ENCODE assay signal across 8 cellular contexts in genomic region chrX:154369453-154370299, GRCh38. TPM values are rescaled to one million over a fixed set of nuclear protein-coding genes. Genes with fewer than 3 reads are reported as not detected.
DNase-seq lines count a peak whose midpoint lies in the region; ATAC-seq, FAIRE-seq and TF ChIP-seq lines count a peak whose summit lies in the region.

No MANE protein-coding gene starts in this region.

- H3K4me2 ChIP-seq in GM12878 (ENCODE audit: control insufficient read depth, insufficient read depth), result peak overlapping the region; percentile 62

- TF ChIP-seq POLR2A in GM12878 (IDR thresholded peaks at IDR 0.05; ENCODE audit: low read depth, low read length) (peak; percentile 11; the same call in 1 of the 2 replicates), sigmoid colon (IDR thresholded peaks at IDR 0.05) (peak in 1 of 2 donors; percentile 49)

- H4K20me1 ChIP-seq in GM12878 (ENCODE audit: control insufficient read depth, insufficient read depth), result no peaks in the 10 kb centered on the region

- no peak for FAIRE-seq in GM12878 (lab: Jason Lieb, UNC)

- peak overlapping the region; percentile 83 for H3K27ac ChIP-seq in KOPT-K1 (ENCODE audit: low read depth, low read length, poor library complexity, severe bottlenecking)
- peak overlapping the region; percentile 80 for H3K27ac ChIP-seq in GM12878 (ENCODE audit: control insufficient read depth, insufficient read depth)
- H3K27ac ChIP-seq in iPS DF 6.9 (ENCODE audit: low read length), result no peak overlapping the region
- peak overlapping the region; percentile 98 to 99 (median 98) for H3K27ac ChIP-seq in sigmoid colon

- DNase-seq in DMS153 treated with DMSO at 0.1 percent for 48 hours (lab: John Stamatoyannopoulos, UW; ENCODE audit: unreplicated experiment), result peak; percentile 9
- DNase-seq in T-helper 2 cell, result peak; percentile 44 to 84 (median 68)
- peak; percentile 25 for DNase-seq in GM12878 (ENCODE audit: low read depth, low spot score)
- no peak for DNase-seq in iPS DF 6.9 (ENCODE audit: low read depth, low spot score)
- peak; percentile 96 for DNase-seq in sigmoid colon

- H3K36me3 ChIP-seq in KOPT-K1 (ENCODE audit: insufficient read depth, low read length) (peaks cover 37% of the 10 kb centered on the region), GM12878 (ENCODE audit: control insufficient read depth in 2 of 2, insufficient read depth in 2 of 2, low read length in 1 of 2) (peaks cover 0 to 24% of the 10 kb centered on the region in 2 experiments; a peak in 3 of 4 replicates), iPS DF 6.9 (ENCODE audit: control insufficient read depth, insufficient read depth, low read length) (peaks cover 36% of the 10 kb centered on the region), sigmoid colon (peaks cover 33 to 59% (median 45%) of the 10 kb centered on the region in 4 donors)

- H3K9me3 ChIP-seq in KOPT-K1 (ENCODE audit: insufficient read depth, low read length, poor library complexity, severe bottlenecking) (no peaks in the 10 kb centered on the region), GM12878 (replicated peaks; ENCODE audit: control insufficient read depth, insufficient read depth, low read length) (no peaks in the 10 kb centered on the region; the same call in 2 of the 3 replicates), iPS DF 6.9 (ENCODE audit: control insufficient read depth, insufficient read depth, low read length) (no peaks in the 10 kb centered on the region), sigmoid colon (no peaks in the 10 kb centered on the region)

- WGBS in GM12878 (ENCODE audit: insufficient coverage, insufficient replicate concordance, low lambda C conversion rate, missing lambda C conversion rate), result 15% methylated on average over 13 of the region's 13 CpGs
- WGBS in iPS DF 6.9 (ENCODE audit: insufficient coverage, insufficient read length), result no CpG with 5 or more reads among the region's 13 CpGs
- WGBS in sigmoid colon, 2 donors, result 19 to 32% methylated on average over 13 of the region's 13 CpGs

- in situ Hi-C loops in GM12878 (cut with MboI), result loop anchor here (5.0 kb wide), 1 partner anchor 437 kb away; no protein-coding TSS in a partner anchor

- H3K79me2 ChIP-seq in GM12878 (ENCODE audit: control insufficient read depth, insufficient read depth, low read length), result peaks cover 35% of the 10 kb centered on the region

- H3K27me3 ChIP-seq in GM12878 (replicated peaks in 1 of 2; ENCODE audit: control insufficient read depth in 2 of 2, insufficient read depth in 2 of 2, low read length in 1 of 2), result no peaks in the 10 kb centered on the region
- no peaks in the 10 kb centered on the region for H3K27me3 ChIP-seq in iPS DF 6.9 (ENCODE audit: control insufficient read depth, insufficient read depth, low read length)
- peaks cover 0 to 5% (median 0%) of the 10 kb centered on the region in 3 donors for H3K27me3 ChIP-seq in sigmoid colon

- TF ChIP-seq CTCF in GM12878 (IDR thresholded peaks at IDR 0.05 in 2 of 3, conservative IDR thresholded peaks at IDR 0.05 in 1 of 3; ENCODE audit: control insufficient read depth in 2 of 3, extremely low read depth in 1 of 3, insufficient read depth in 1 of 3, low read depth in 3 of 3, low read length in 3 of 3), result no peak
- TF ChIP-seq CTCF in sigmoid colon (IDR thresholded peaks at IDR 0.05), result no peak

- intact Hi-C loops in GM12878 (cut with micrococcal nuclease; ENCODE audit: unreplicated experiment), result loop anchor here (1.0 to 10.0 kb wide), 3 partner anchors 10 to 442 kb away; partner anchors contain the start of genes ARHGAP4, ATP6AP1 and EMD
- intact Hi-C loops in sigmoid colon (cut with DNase I), result no loop called here

- TF ChIP-seq EP300 in GM12878 (IDR thresholded peaks at IDR 0.05; ENCODE audit: borderline replicate concordance in 1 of 2, control insufficient read depth in 1 of 2, low read depth in 2 of 2, low read length in 2 of 2) (0 out of 4 replicates have a peak, but pooled peaks of 1 of the 2 experiments have one; percentile 37), sigmoid colon (IDR thresholded peaks at IDR 0.05) (peak in 2 of 4 donors; percentile 58 to 66)

- H3K9ac ChIP-seq in GM12878 (ENCODE audit: control insufficient read depth, insufficient read depth, low read length), result peak overlapping the region; percentile 73

- H3K4me3 ChIP-seq in GM12878 (peak overlapping the region; percentile 88), iPS DF 6.9 (ENCODE audit: low read length) (peak overlapping the region; percentile 100), sigmoid colon (peak overlapping the region; percentile 73 to 80 (median 78))

- peak; percentile 11 for ATAC-seq in GM12878
- no peak for ATAC-seq in HG03045 (IDR thresholded peaks at IDR 0.05; ENCODE audit: unreplicated experiment)
- ATAC-seq in GM19324 (IDR thresholded peaks at IDR 0.05; ENCODE audit: low FRiP score, unreplicated experiment), result no peak

- CTCF ChIA-PET in GM12878 (lab: Yijun Ruan, JAX), result no interaction called here

- RAD21 ChIA-PET in GM12878 (lab: Charles Lee; ENCODE audit: unreplicated experiment), result no interaction called here

- peaks cover 11% of the 10 kb centered on the region for H3K4me1 ChIP-seq in GM12878 (ENCODE audit: control insufficient read depth, insufficient read depth, low read length)
- H3K4me1 ChIP-seq in iPS DF 6.9 (ENCODE audit: control insufficient read depth, insufficient read depth, low read length), result peaks cover 6% of the 10 kb centered on the region
- H3K4me1 ChIP-seq in sigmoid colon, result peaks cover 0 to 46% (median 35%) of the 10 kb centered on the region in 4 donors

- SMC1A ChIA-PET in GM12878 (lab: Charles Lee; ENCODE audit: uncharacterized antibody, unreplicated experiment), result interaction anchor here (0.7 kb wide), 1 partner anchor 8 kb away, joined by 3 read pairs; no protein-coding TSS in a partner anchor

- TSS peak; percentile 58 for BruUV-seq in GM12878 (replicated peaks; lab: Mats Ljungman, UMichigan)

- TF ChIP-seq RAD21 in GM12878 (IDR thresholded peaks at IDR 0.05; ENCODE audit: insufficient read depth, low read depth, low read length), result no peak

- POLR2A ChIA-PET in GM12878 (lab: Charles Lee), result interaction anchor here (0.6 to 1.0 kb wide), 3 partner anchors 8 to 121 kb away, joined by 3 to 7 read pairs (median 4); partner anchors contain the start of gene SLC10A3

- H2AFZ ChIP-seq in GM12878 (ENCODE audit: control insufficient read depth, low read depth, low read length), result no peak overlapping the region

RNA-seq across cellular contexts. Expression of gene FLNA, which starts 4.8 kb away (rescaled TPM):
- total RNA-seq in GM12878 (2013; cell fraction: nucleolus; rRNA removed), result 217 and 245 TPM in 2 replicates
- 379 and 459 TPM in 2 replicates for total RNA-seq in GM12878 (2014; rRNA removed)
- 128 and 137 TPM in 2 replicates for total RNA-seq in GM12878 (2014; rRNA removed; fragmentation: Illumina TruSeq; extraction: Trizol)
- total RNA-seq in GM12878 (2021), result 617 and 643 TPM in 2 replicates
- 75.8 TPM for polyA plus RNA-seq in GM12878 (2011; ENCODE audit: low read depth)
- polyA plus RNA-seq in GM12878 (2011; rRNA removed), result 22.1 and 56.9 TPM in 2 replicates
- polyA plus RNA-seq in GM12878 (2011; cell fraction: cytosol; rRNA removed), result 101 and 120 TPM in 2 replicates
- 466 and 752 TPM in 2 replicates for polyA plus RNA-seq in GM12878 (2011; cell fraction: nucleus; rRNA removed)
- 167 and 174 TPM in 2 replicates for polyA plus RNA-seq in GM12878 (2012)
- polyA plus RNA-seq in GM12878 (2014; fragmentation: Illumina TruSeq; extraction: Trizol), result 52.0 and 174 TPM in 2 replicates
- 10 to 100 TPM in 1 of 2 experiments, 1 to 10 TPM in 1; 5.1 to 30.6 TPM for polyA plus RNA-seq in GM12878 (2014; fragmentation: Nextera tagmentation; extraction: Ambion mirVana)
- 168 and 269 TPM in 2 replicates for polyA plus RNA-seq in GM12878 (2014; rRNA removed)
- 100 to 1,000 TPM; 344 to 347 TPM for polyA plus RNA-seq in GM12878 (2016; fragmentation: Nextera tagmentation; extraction: Ambion mirVana)
- polyA minus RNA-seq in GM12878 (2011; rRNA and poly(A)+ RNA removed), result 385 and 416 TPM in 2 replicates
- polyA minus RNA-seq in GM12878 (2011; cell fraction: cytosol; rRNA and poly(A)+ RNA removed), result 382 and 413 TPM in 2 replicates
- polyA minus RNA-seq in GM12878 (2011; cell fraction: nucleus; rRNA and poly(A)+ RNA removed), result 154 and 358 TPM in 2 replicates
- 1,000 to 10,000 TPM; 2,494 to 9,435 (median 5,341) TPM for total RNA-seq in sigmoid colon
- 100 to 1,000 TPM in 1 of 3 donors, 10 to 100 TPM in 2; 27.0 to 442 (median 42.0) TPM for polyA plus RNA-seq in sigmoid colon

RNA-seq across cellular contexts. Expression of gene EMD, which starts 9.4 kb away (rescaled TPM):
- 11.7 and 14.3 TPM in 2 replicates for total RNA-seq in GM12878 (2013; cell fraction: nucleolus; rRNA removed)
- total RNA-seq in GM12878 (2014; rRNA removed) (13.1 and 16.0 TPM in 2 replicates), GM12878 (2014; rRNA removed; fragmentation: Illumina TruSeq; extraction: Trizol) (26.7 and 27.1 TPM in 2 replicates), GM12878 (2021) (58.5 and 59.3 TPM in 2 replicates), sigmoid colon (10 to 100 TPM; 44.3 to 66.8 (median 48.6) TPM)
- 18.8 TPM for polyA plus RNA-seq in GM12878 (2011; ENCODE audit: low read depth)
- polyA plus RNA-seq in GM12878 (2011; rRNA removed) (15.3 and 23.3 TPM in 2 replicates), GM12878 (2014; fragmentation: Illumina TruSeq; extraction: Trizol) (63.8 and 83.3 TPM in 2 replicates), GM12878 (2014; fragmentation: Nextera tagmentation; extraction: Ambion mirVana) (1 to 10 TPM in 1 of 2 experiments, under 1 TPM in 1; 0.76 to 1.9 TPM), GM12878 (2014; rRNA removed) (63.9 TPM in 2 replicates), GM12878 (2016; fragmentation: Nextera tagmentation; extraction: Ambion mirVana) (100 to 1,000 TPM in 1 of 2 experiments, 10 to 100 TPM in 1; 89.5 to 100 TPM), sigmoid colon (10 to 100 TPM; 40.7 to 87.9 (median 42.6) TPM)
- 29.0 and 36.8 TPM in 2 replicates for polyA plus RNA-seq in GM12878 (2011; cell fraction: cytosol; rRNA removed)
- polyA plus RNA-seq in GM12878 (2011; cell fraction: nucleus; rRNA removed), result 49.6 and 51.9 TPM in 2 replicates
- 48.6 and 64.1 TPM in 2 replicates for polyA plus RNA-seq in GM12878 (2012)
- 12.9 and 24.7 TPM in 2 replicates for polyA minus RNA-seq in GM12878 (2011; rRNA and poly(A)+ RNA removed)
- polyA minus RNA-seq in GM12878 (2011; cell fraction: cytosol; rRNA and poly(A)+ RNA removed), result 14.8 and 18.7 TPM in 2 replicates
- 12.0 and 16.9 TPM in 2 replicates for polyA minus RNA-seq in GM12878 (2011; cell fraction: nucleus; rRNA and poly(A)+ RNA removed)

RNA-seq across cellular contexts. Expression of gene RPL10, which starts 28.5 kb away (rescaled TPM):
- 600 and 614 TPM in 2 replicates for total RNA-seq in GM12878 (2013; cell fraction: nucleolus; rRNA removed)
- 4,925 and 4,997 TPM in 2 replicates for total RNA-seq in GM12878 (2014; rRNA removed)
- 3,759 and 3,772 TPM in 2 replicates for total RNA-seq in GM12878 (2014; rRNA removed; fragmentation: Illumina TruSeq; extraction: Trizol)
- 4,064 and 4,152 TPM in 2 replicates for total RNA-seq in GM12878 (2021)
- polyA plus RNA-seq in GM12878 (2011; ENCODE audit: low read depth), result 5,001 TPM
- polyA plus RNA-seq in GM12878 (2011; rRNA removed), result 2,618 and 3,504 TPM in 2 replicates
- polyA plus RNA-seq in GM12878 (2011; cell fraction: cytosol; rRNA removed), result 4,504 and 6,793 TPM in 2 replicates
- polyA plus RNA-seq in GM12878 (2011; cell fraction: nucleus; rRNA removed), result 1,382 and 2,108 TPM in 2 replicates
- 6,434 and 6,606 TPM in 2 replicates for polyA plus RNA-seq in GM12878 (2012)
- polyA plus RNA-seq in GM12878 (2014; fragmentation: Illumina TruSeq; extraction: Trizol), result 6,343 and 6,987 TPM in 2 replicates
- 1,000 to 10,000 TPM; 5,383 to 7,222 TPM for polyA plus RNA-seq in GM12878 (2014; fragmentation: Nextera tagmentation; extraction: Ambion mirVana)
- 6,238 and 6,871 TPM in 2 replicates for polyA plus RNA-seq in GM12878 (2014; rRNA removed)
- polyA plus RNA-seq in GM12878 (2016; fragmentation: Nextera tagmentation; extraction: Ambion mirVana), result 1,000 to 10,000 TPM; 1,938 to 2,032 TPM
- polyA minus RNA-seq in GM12878 (2011; rRNA and poly(A)+ RNA removed), result 1,076 and 2,028 TPM in 2 replicates
- polyA minus RNA-seq in GM12878 (2011; cell fraction: cytosol; rRNA and poly(A)+ RNA removed), result 767 and 786 TPM in 2 replicates
- 230 and 289 TPM in 2 replicates for polyA minus RNA-seq in GM12878 (2011; cell fraction: nucleus; rRNA and poly(A)+ RNA removed)
- total RNA-seq in sigmoid colon, result 1,000 to 10,000 TPM; 3,138 to 8,651 (median 6,770) TPM
- polyA plus RNA-seq in sigmoid colon, result 1,000 to 10,000 TPM; 4,760 to 8,094 (median 5,003) TPM

RNA-seq across cellular contexts. Expression of gene DNASE1L1, which starts 39.4 kb away (rescaled TPM):
- total RNA-seq in GM12878 (2013; cell fraction: nucleolus; rRNA removed), result 7.5 and 8.3 TPM in 2 replicates
- total RNA-seq in GM12878 (2014; rRNA removed), result 19.3 and 19.7 TPM in 2 replicates
- 6.4 and 7.3 TPM in 2 replicates for total RNA-seq in GM12878 (2014; rRNA removed; fragmentation: Illumina TruSeq; extraction: Trizol)
- total RNA-seq in GM12878 (2021), result 13.5 and 14.6 TPM in 2 replicates
- polyA plus RNA-seq in GM12878 (2011; ENCODE audit: low read depth), result 8.7 TPM
- 3.1 and 4.4 TPM in 2 replicates for polyA plus RNA-seq in GM12878 (2011; rRNA removed)
- polyA plus RNA-seq in GM12878 (2011; cell fraction: cytosol; rRNA removed), result 6.2 and 9.1 TPM in 2 replicates
- polyA plus RNA-seq in GM12878 (2011; cell fraction: nucleus; rRNA removed), result 9.8 and 11.9 TPM in 2 replicates
- 12.7 and 15.6 TPM in 2 replicates for polyA plus RNA-seq in GM12878 (2012)
- polyA plus RNA-seq in GM12878 (2014; fragmentation: Illumina TruSeq; extraction: Trizol), result 4.1 and 6.7 TPM in 2 replicates
- under 1 TPM; 0.60 to 0.74 TPM for polyA plus RNA-seq in GM12878 (2014; fragmentation: Nextera tagmentation; extraction: Ambion mirVana)
- 20.0 and 22.7 TPM in 2 replicates for polyA plus RNA-seq in GM12878 (2014; rRNA removed)
- 10 to 100 TPM in 1 of 2 experiments, 1 to 10 TPM in 1; 6.9 to 10.9 TPM for polyA plus RNA-seq in GM12878 (2016; fragmentation: Nextera tagmentation; extraction: Ambion mirVana)
- 3.6 and 4.6 TPM in 2 replicates for polyA minus RNA-seq in GM12878 (2011; rRNA and poly(A)+ RNA removed)
- 1.6 and 3.4 TPM in 2 replicates for polyA minus RNA-seq in GM12878 (2011; cell fraction: cytosol; rRNA and poly(A)+ RNA removed)
- 1.5 and 3.7 TPM in 2 replicates for polyA minus RNA-seq in GM12878 (2011; cell fraction: nucleus; rRNA and poly(A)+ RNA removed)
- 10 to 100 TPM; 10.9 to 21.8 (median 16.6) TPM for total RNA-seq in sigmoid colon
- polyA plus RNA-seq in sigmoid colon, result 10 to 100 TPM; 15.5 to 25.7 (median 17.4) TPM

RNA-seq across cellular contexts. Expression of gene TAFAZZIN, which starts 41.7 kb away (rescaled TPM):
- 53.3 and 55.8 TPM in 2 replicates for total RNA-seq in GM12878 (2013; cell fraction: nucleolus; rRNA removed)
- total RNA-seq in GM12878 (2014; rRNA removed), result 25.3 and 31.3 TPM in 2 replicates
- 14.2 and 15.3 TPM in 2 replicates for total RNA-seq in GM12878 (2014; rRNA removed; fragmentation: Illumina TruSeq; extraction: Trizol)
- total RNA-seq in GM12878 (2021), result 37.0 and 39.2 TPM in 2 replicates
- polyA plus RNA-seq in GM12878 (2011; ENCODE audit: low read depth), result 19.4 TPM
- polyA plus RNA-seq in GM12878 (2011; rRNA removed), result 15.7 and 20.0 TPM in 2 replicates
- polyA plus RNA-seq in GM12878 (2011; cell fraction: cytosol; rRNA removed), result 27.0 and 29.1 TPM in 2 replicates
- polyA plus RNA-seq in GM12878 (2011; cell fraction: nucleus; rRNA removed), result 183 and 209 TPM in 2 replicates
- polyA plus RNA-seq in GM12878 (2012), result 30.8 and 43.7 TPM in 2 replicates
- 21.8 and 22.6 TPM in 2 replicates for polyA plus RNA-seq in GM12878 (2014; fragmentation: Illumina TruSeq; extraction: Trizol)
- 1 to 10 TPM in 1 of 2 experiments, under 1 TPM in 1; 0.71 to 1.4 TPM for polyA plus RNA-seq in GM12878 (2014; fragmentation: Nextera tagmentation; extraction: Ambion mirVana)
- polyA plus RNA-seq in GM12878 (2014; rRNA removed), result 43.1 and 50.4 TPM in 2 replicates
- 10 to 100 TPM; 25.0 to 31.6 TPM for polyA plus RNA-seq in GM12878 (2016; fragmentation: Nextera tagmentation; extraction: Ambion mirVana)
- 9.9 and 12.2 TPM in 2 replicates for polyA minus RNA-seq in GM12878 (2011; rRNA and poly(A)+ RNA removed)
- polyA minus RNA-seq in GM12878 (2011; cell fraction: cytosol; rRNA and poly(A)+ RNA removed), result 9.1 and 10.7 TPM in 2 replicates
- polyA minus RNA-seq in GM12878 (2011; cell fraction: nucleus; rRNA and poly(A)+ RNA removed), result 26.0 and 36.0 TPM in 2 replicates
- 10 to 100 TPM; 35.7 to 58.2 (median 36.6) TPM for total RNA-seq in sigmoid colon
- polyA plus RNA-seq in sigmoid colon, result 10 to 100 TPM in 1 of 3 donors, 1 to 10 TPM in 2; 8.4 to 48.0 (median 9.2) TPM
